8 cellular contexts compared by ENCODE assay signal in genomic region chr19:18919895-18920204, GRCh38. TPM values are rescaled to one million over a fixed set of nuclear protein-coding genes. Genes with fewer than 3 reads are reported as not detected.
DNase-seq lines count a peak whose midpoint lies in the region; ATAC-seq, FAIRE-seq and TF ChIP-seq lines count a peak whose summit lies in the region.

No MANE protein-coding gene starts in this region.

- peak overlapping the region; percentile 74 for H3K9ac ChIP-seq in parathyroid adenoma

- TF ChIP-seq CTCF in PC-9 (conservative IDR thresholded peaks at IDR 0.05) (no peak), parathyroid adenoma (IDR thresholded peaks at IDR 0.05) (no peak)

- H2AFZ ChIP-seq in PC-9 (peak overlapping the region; percentile 76), parathyroid adenoma (peak overlapping the region; percentile 94)

- H3K9me2 ChIP-seq in PC-9 (ENCODE audit: insufficient read depth): no peaks in the 10 kb centered on the region

- CTCF ChIA-PET in PC-9 (lab: Charles Lee): interaction anchor here (0.6 to 1.4 kb wide), 2 partner anchors 67 to 621 kb away, joined by 4 to 9 read pairs; no protein-coding TSS in a partner anchor

- H3K9me3 ChIP-seq in PC-9 (ENCODE audit: insufficient read depth, low read depth) (no peaks in the 10 kb centered on the region), esophagus (ENCODE audit: control insufficient read depth in 2 of 2, insufficient read depth in 1 of 2, low read depth in 1 of 2, low read length in 1 of 2) (no peaks in the 10 kb centered on the region), parathyroid adenoma (ENCODE audit: control insufficient read depth, low read length) (no peaks in the 10 kb centered on the region)

- peak; percentile 40 for DNase-seq in ELR (ENCODE audit: low read depth)
- DNase-seq in PC-9: no peak
- DNase-seq in mesenteric fat pad (ENCODE audit: low spot score): no peak
- DNase-seq in frontal cortex (ENCODE audit: low spot score in 2 of 2): no peak
- no peak for DNase-seq in amniotic stem cell (lab: John Stamatoyannopoulos, UW)

- no peak for ATAC-seq in GM21390 (IDR thresholded peaks at IDR 0.05; ENCODE audit: unreplicated experiment)

- WGBS in esophagus, 2 donors: 1% methylated on average over 15 of the region's 15 CpGs

- H3K27me3 ChIP-seq in PC-9 (ENCODE audit: insufficient read depth, low read depth) (no peaks in the 10 kb centered on the region), esophagus (ENCODE audit: control insufficient read depth in 1 of 2, insufficient read depth in 2 of 2, low read length in 2 of 2) (no peaks in the 10 kb centered on the region), parathyroid adenoma (ENCODE audit: control insufficient read depth, insufficient read depth, low read length) (no peaks in the 10 kb centered on the region)

- POLR2A ChIA-PET in PC-9 (lab: Charles Lee; ENCODE audit: unreplicated experiment): interaction anchor here (0.6 kb wide), 2 partner anchors 640 to 821 kb away, joined by 3 read pairs; no protein-coding TSS in a partner anchor

- H3K4me3 ChIP-seq in PC-9 (peak overlapping the region; percentile 72), esophagus (ENCODE audit: low read depth in 1 of 2, low read length in 2 of 2) (peak overlapping the region; percentile 77 to 98), parathyroid adenoma (ENCODE audit: low read depth, low read length) (peak overlapping the region; percentile 73)

- TSS peak; percentile 72 for BruUV-seq in PC-9 (replicated peaks; lab: Mats Ljungman, UMichigan)

- H3K27ac ChIP-seq in PC-9: no peak overlapping the region
- H3K27ac ChIP-seq in esophagus (ENCODE audit: low read depth in 2 of 2, low read length in 1 of 2): peak overlapping the region; percentile 30 to 78
- peak overlapping the region; percentile 87 for H3K27ac ChIP-seq in parathyroid adenoma

- peaks cover 62% of the 10 kb centered on the region for H3K79me2 ChIP-seq in PC-9 (ENCODE audit: low read depth)
- peaks cover 20% of the 10 kb centered on the region for H3K79me2 ChIP-seq in parathyroid adenoma

- H3K4me2 ChIP-seq in PC-9 (peak overlapping the region; percentile 98), parathyroid adenoma (ENCODE audit: low read length) (peak overlapping the region; percentile 76)

- H3K36me3 ChIP-seq in PC-9 (ENCODE audit: low read depth) (peaks cover 16% of the 10 kb centered on the region), esophagus (ENCODE audit: control insufficient read depth in 2 of 2, insufficient read depth in 2 of 2, low read length in 1 of 2) (peaks cover 5 to 38% of the 10 kb centered on the region in 2 donors), parathyroid adenoma (ENCODE audit: control insufficient read depth, insufficient read depth, low read length) (no peaks in the 10 kb centered on the region)

- intact Hi-C loops in PC-9 (cut with micrococcal nuclease; ENCODE audit: unreplicated experiment): loop anchor here (1.0 to 10.0 kb wide), 4 partner anchors 21 to 445 kb away; partner anchors contain the start of genes HOMER3 and UBA52

- H3K4me1 ChIP-seq in PC-9 (replicated peaks; ENCODE audit: insufficient read depth) (peaks cover 17% of the 10 kb centered on the region), esophagus (ENCODE audit: control insufficient read depth in 2 of 2, insufficient read depth in 2 of 2, low read length in 1 of 2) (peaks cover 4 to 10% of the 10 kb centered on the region in 2 donors), parathyroid adenoma (peaks cover 10% of the 10 kb centered on the region)

- FAIRE-seq in frontal cortex (lab: Jason Lieb, UNC): no peak

- H3F3A ChIP-seq in PC-9 (ENCODE audit: insufficient read depth, low read depth): peaks cover 9% of the 10 kb centered on the region; the same call in 1 of the 2 replicates

- peaks cover 30% of the 10 kb centered on the region for H4K20me1 ChIP-seq in PC-9 (ENCODE audit: insufficient read depth)

RNA-seq across cellular contexts. Expression of gene DDX49, which starts 0.3 kb away (rescaled TPM):
- total RNA-seq in PC-9 (2021) (41.2 and 46.3 TPM in 2 replicates), mesenteric fat pad (49.1 TPM), frontal cortex (66.9 TPM)
- 10 to 100 TPM; 39.4 to 52.4 TPM for polyA plus RNA-seq in esophagus

RNA-seq across cellular contexts. Expression of gene COPE, which starts 0.7 kb away (rescaled TPM):
- total RNA-seq in PC-9 (2021) (190 and 221 TPM in 2 replicates), mesenteric fat pad (147 TPM), frontal cortex (92.5 TPM)
- 100 to 1,000 TPM; 192 to 214 TPM for polyA plus RNA-seq in esophagus

RNA-seq across cellular contexts. Expression of gene HOMER3, which starts 21.2 kb away (rescaled TPM):
- total RNA-seq in PC-9 (2021) (55.7 and 62.5 TPM in 2 replicates), mesenteric fat pad (31.5 TPM), frontal cortex (20.4 TPM)
- 10 to 100 TPM in 1 of 2 donors, 1 to 10 TPM in 1; 8.9 to 12.6 TPM for polyA plus RNA-seq in esophagus

RNA-seq across cellular contexts. Expression of gene CERS1, which starts 23.9 kb away (rescaled TPM):
- total RNA-seq in PC-9 (2021) (2.7 and 4.9 TPM in 2 replicates), mesenteric fat pad (0.45 TPM), frontal cortex (21.2 TPM)
- polyA plus RNA-seq in esophagus: under 1 TPM; 0.08 to 0.12 TPM
